In the genomic region with DNA sequence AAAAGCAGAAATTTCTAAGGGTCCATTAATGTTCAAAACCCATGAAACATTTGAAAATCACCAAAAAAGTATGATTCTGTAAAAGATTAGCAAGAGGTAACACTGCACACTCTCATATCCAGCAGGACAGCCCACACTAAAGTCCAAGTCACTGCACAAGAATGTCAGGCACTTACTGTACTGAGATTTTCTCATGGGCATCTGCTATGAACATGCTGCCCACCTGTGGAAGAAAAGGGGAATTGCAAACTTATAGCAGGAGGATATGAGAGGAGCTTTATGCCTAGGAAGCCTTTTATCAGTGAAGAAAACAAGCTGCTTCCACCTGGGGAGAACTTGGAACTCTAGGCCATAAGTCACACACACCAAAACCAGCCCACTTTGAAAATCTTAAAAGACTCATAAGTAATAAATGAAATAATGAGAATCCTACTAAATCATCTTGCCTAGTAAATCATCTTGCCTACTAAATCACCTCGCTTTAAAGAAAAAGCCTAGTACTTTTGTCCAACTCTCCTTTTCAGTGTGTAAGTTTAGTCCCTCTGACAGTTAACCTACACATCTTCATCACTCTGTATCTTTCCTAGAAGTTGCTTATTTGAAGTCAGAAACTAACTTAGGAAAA, we compare ENCODE assay signal across 1 cellular context.
TF ChIP-seq lines count a peak whose summit lies in the region.

No MANE protein-coding gene starts in this region.

TF ChIP-seq in HepG2, 621 proteins besides CTCF, POLR2A, EP300 and RAD21 (continued from another document):
- TF ChIP-seq, protein P1, sequence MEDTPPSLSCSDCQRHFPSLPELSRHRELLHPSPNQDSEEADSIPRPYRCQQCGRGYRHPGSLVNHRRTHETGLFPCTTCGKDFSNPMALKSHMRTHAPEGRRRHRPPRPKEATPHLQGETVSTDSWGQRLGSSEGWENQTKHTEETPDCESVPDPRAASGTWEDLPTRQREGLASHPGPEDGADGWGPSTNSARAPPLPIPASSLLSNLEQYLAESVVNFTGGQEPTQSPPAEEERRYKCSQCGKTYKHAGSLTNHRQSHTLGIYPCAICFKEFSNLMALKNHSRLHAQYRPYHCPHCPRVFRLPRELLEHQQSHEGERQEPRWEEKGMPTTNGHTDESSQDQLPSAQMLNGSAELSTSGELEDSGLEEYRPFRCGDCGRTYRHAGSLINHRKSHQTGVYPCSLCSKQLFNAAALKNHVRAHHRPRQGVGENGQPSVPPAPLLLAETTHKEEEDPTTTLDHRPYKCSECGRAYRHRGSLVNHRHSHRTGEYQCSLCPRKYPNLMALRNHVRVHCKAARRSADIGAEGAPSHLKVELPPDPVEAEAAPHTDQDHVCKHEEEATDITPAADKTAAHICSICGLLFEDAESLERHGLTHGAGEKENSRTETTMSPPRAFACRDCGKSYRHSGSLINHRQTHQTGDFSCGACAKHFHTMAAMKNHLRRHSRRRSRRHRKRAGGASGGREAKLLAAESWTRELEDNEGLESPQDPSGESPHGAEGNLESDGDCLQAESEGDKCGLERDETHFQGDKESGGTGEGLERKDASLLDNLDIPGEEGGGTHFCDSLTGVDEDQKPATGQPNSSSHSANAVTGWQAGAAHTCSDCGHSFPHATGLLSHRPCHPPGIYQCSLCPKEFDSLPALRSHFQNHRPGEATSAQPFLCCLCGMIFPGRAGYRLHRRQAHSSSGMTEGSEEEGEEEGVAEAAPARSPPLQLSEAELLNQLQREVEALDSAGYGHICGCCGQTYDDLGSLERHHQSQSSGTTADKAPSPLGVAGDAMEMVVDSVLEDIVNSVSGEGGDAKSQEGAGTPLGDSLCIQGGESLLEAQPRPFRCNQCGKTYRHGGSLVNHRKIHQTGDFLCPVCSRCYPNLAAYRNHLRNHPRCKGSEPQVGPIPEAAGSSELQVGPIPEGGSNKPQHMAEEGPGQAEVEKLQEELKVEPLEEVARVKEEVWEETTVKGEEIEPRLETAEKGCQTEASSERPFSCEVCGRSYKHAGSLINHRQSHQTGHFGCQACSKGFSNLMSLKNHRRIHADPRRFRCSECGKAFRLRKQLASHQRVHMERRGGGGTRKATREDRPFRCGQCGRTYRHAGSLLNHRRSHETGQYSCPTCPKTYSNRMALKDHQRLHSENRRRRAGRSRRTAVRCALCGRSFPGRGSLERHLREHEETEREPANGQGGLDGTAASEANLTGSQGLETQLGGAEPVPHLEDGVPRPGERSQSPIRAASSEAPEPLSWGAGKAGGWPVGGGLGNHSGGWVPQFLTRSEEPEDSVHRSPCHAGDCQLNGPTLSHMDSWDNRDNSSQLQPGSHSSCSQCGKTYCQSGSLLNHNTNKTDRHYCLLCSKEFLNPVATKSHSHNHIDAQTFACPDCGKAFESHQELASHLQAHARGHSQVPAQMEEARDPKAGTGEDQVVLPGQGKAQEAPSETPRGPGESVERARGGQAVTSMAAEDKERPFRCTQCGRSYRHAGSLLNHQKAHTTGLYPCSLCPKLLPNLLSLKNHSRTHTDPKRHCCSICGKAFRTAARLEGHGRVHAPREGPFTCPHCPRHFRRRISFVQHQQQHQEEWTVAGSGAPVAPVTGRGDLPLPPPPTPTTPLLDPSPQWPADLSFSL (CRISPR knock-in tag; IDR thresholded peaks at IDR 0.05), result no peak
- TF ChIP-seq ZBTB25 (CRISPR knock-in tag; IDR thresholded peaks at IDR 0.05) (peak; percentile 38; the same call in 1 of the 2 replicates), RFX5 (IDR thresholded peaks at IDR 0.05; ENCODE audit: low read depth, low read length) (no peak), ADNP (CRISPR knock-in tag; IDR thresholded peaks at IDR 0.05) (no peak), HNRNPLL (IDR thresholded peaks at IDR 0.05; ENCODE audit: low read depth, low read length, poor library complexity, severe bottlenecking) (no peak), FOXJ3 (CRISPR knock-in tag; IDR thresholded peaks at IDR 0.05; ENCODE audit: borderline replicate concordance) (no peak), ZNF44 (CRISPR knock-in tag; IDR thresholded peaks at IDR 0.05) (no peak), ZFAT (CRISPR knock-in tag; conservative IDR thresholded peaks at IDR 0.05) (no peak)
